ENCODE assay signal across 8 cellular contexts in the genomic region with DNA sequence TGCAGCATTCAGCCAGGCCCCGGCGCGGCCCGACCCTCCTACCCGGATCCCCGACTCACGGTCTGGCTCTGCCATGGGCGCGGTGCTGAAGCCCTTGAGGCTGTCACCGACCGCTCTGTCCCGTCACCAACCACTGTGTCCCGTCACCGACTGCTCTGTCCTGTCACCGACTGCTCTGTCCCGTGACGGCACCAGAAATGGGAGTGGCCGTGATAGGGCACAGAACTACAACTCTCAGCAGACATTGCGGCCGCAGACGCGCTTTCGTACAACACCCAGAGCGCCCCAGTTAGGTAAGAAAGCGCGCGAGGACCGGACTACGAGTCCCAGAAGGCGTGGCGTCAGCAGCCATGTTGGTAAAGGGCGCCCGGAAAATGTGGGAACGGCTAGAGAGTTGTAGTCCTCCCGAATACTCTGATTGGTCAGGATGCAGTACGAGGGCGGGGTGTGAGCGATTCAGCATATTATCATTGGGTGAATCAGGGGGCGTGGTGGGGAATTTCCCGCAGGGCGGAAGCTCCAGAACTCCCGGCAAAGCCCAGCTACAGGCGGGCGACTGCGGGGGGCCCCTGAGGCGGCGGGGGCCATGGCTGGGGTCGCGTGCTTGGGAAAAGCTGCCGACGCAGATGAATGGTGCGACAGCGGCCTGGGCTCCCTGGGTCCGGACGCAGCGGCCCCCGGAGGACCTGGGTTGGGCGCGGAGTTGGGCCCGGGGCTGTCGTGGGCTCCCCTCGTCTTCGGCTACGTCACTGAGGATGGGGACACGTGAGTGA. TPM values are rescaled to one million over a fixed set of nuclear protein-coding genes. Genes with fewer than 3 reads are reported as not detected.
DNase-seq lines count a peak whose midpoint lies in the region; ATAC-seq and TF ChIP-seq lines count a peak whose summit lies in the region.

A gene with protein sequence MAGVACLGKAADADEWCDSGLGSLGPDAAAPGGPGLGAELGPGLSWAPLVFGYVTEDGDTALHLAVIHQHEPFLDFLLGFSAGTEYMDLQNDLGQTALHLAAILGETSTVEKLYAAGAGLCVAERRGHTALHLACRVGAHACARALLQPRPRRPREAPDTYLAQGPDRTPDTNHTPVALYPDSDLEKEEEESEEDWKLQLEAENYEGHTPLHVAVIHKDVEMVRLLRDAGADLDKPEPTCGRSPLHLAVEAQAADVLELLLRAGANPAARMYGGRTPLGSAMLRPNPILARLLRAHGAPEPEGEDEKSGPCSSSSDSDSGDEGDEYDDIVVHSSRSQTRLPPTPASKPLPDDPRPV (plus strand): TSS at position 523 of the 773 bp plus-strand sequence. CDS start 64 bp downstream, at position 587.
A gene (minus strand): TSS at position 172 of the 773 bp plus-strand sequence. CDS start 97 bp downstream, at position 75.

- peak within 1 kb of the TSS; percentile 85 for H3K27ac Mint-ChIP-seq in activated T-helper 2 cell treated with anti-CD3 and anti-CD28 coated beads, Interferon-gamma antibody, Interleukin-2, Interleukin-4, amounts not matched to agents 10 μg/mL and 5 μg/mL and 100 μg/mL, durations not matched to agents 14 hours and 24 hours and 36 hours
- peak within 1 kb of the TSS; percentile 93 to 100 (median 99) for H3K27ac Mint-ChIP-seq in naive thymus-derived CD8-positive, alpha-beta T cell

- no peak for TF ChIP-seq CTCF in RWPE2 (IDR thresholded peaks at IDR 0.05; ENCODE audit: poor library complexity, severe bottlenecking)
- TF ChIP-seq CTCF in fibroblast of mammary gland (conservative IDR thresholded peaks at IDR 0.05; ENCODE audit: control insufficient read depth, insufficient read depth, low read depth, low read length) = no peak

- POLR2A ChIA-PET in naive thymus-derived CD8-positive, alpha-beta T cell (lab: Charles Lee) = interaction anchor here (0.7 to 2.0 kb wide), 11 partner anchors 9 to 281 kb away, joined by 3 to 12 read pairs (median 6); a partner anchor contains a TSS

- no peaks in the 10 kb centered on the region for H3K9me3 Mint-ChIP-seq in activated T-helper 2 cell treated with anti-CD3 and anti-CD28 coated beads, Interferon-gamma antibody, Interleukin-2, Interleukin-4, amounts not matched to agents 10 μg/mL and 5 μg/mL and 100 μg/mL, durations not matched to agents 14 hours and 24 hours and 36 hours
- H3K9me3 Mint-ChIP-seq in naive thymus-derived CD8-positive, alpha-beta T cell = no peaks in the 10 kb centered on the region

- no peaks in the 10 kb centered on the region for H3K27me3 ChIP-seq in RWPE2 (ENCODE audit: insufficient read depth, poor library complexity, severe bottlenecking)

- peak within 1 kb of the TSS; percentile 90 for H3K4me3 Mint-ChIP-seq in activated T-helper 2 cell treated with anti-CD3 and anti-CD28 coated beads, Interferon-gamma antibody, Interleukin-2, Interleukin-4, amounts not matched to agents 10 μg/mL and 5 μg/mL and 100 μg/mL, durations not matched to agents 14 hours and 24 hours and 36 hours (ENCODE audit: low read depth)
- H3K4me3 Mint-ChIP-seq in naive thymus-derived CD8-positive, alpha-beta T cell = peak within 1 kb of the TSS; percentile 86 to 100 (median 97)

- H3K36me3 Mint-ChIP-seq in activated T-helper 2 cell treated with anti-CD3 and anti-CD28 coated beads, Interferon-gamma antibody, Interleukin-2, Interleukin-4, amounts not matched to agents 10 μg/mL and 5 μg/mL and 100 μg/mL, durations not matched to agents 14 hours and 24 hours and 36 hours (ENCODE audit: low read depth) = peaks cover 26% of the 10 kb centered on the region
- H3K36me3 Mint-ChIP-seq in naive thymus-derived CD8-positive, alpha-beta T cell = peaks cover 0 to 14% (median 4%) of the 10 kb centered on the region in 3 donors

- no peaks in the 10 kb centered on the region for H3K9me3 ChIP-seq in RWPE2 (ENCODE audit: severe bottlenecking)

- no peaks in the 10 kb centered on the region for H3K4me1 ChIP-seq in RWPE2 (ENCODE audit: insufficient read depth, poor library complexity, severe bottlenecking)

- H3K4me3 ChIP-seq in RWPE2 (ENCODE audit: severe bottlenecking) (peak within 1 kb of the TSS; percentile 66), fibroblast of mammary gland (ENCODE audit: control insufficient read depth, low read depth, low read length) (peak within 1 kb of the TSS; percentile 90)

- no peaks in the 10 kb centered on the region for H3K27me3 Mint-ChIP-seq in activated T-helper 2 cell treated with anti-CD3 and anti-CD28 coated beads, Interferon-gamma antibody, Interleukin-2, Interleukin-4, amounts not matched to agents 10 μg/mL and 5 μg/mL and 100 μg/mL, durations not matched to agents 14 hours and 24 hours and 36 hours (ENCODE audit: low read depth)
- no peaks in the 10 kb centered on the region for H3K27me3 Mint-ChIP-seq in naive thymus-derived CD8-positive, alpha-beta T cell

- ATAC-seq in RWPE2 (ENCODE audit: low read depth) = peak; percentile 96
- ATAC-seq in naive thymus-derived CD8-positive, alpha-beta T cell = peak; percentile 89

- peak; percentile 100 for DNase-seq in EH (ENCODE audit: low read depth)
- DNase-seq in H4 (ENCODE audit: low spot score) = peak; percentile 100
- peak; percentile 100 for DNase-seq in LoVo (ENCODE audit: low spot score)
- peak; percentile 100 for DNase-seq in RWPE2 (ENCODE audit: low spot score)
- peak; percentile 100 for DNase-seq in activated T-helper 2 cell treated with anti-CD3 and anti-CD28 coated beads, Interferon-gamma antibody, Interleukin-2, Interleukin-4, amounts not matched to agents 10 μg/mL and 5 μg/mL and 100 μg/mL, durations not matched to agents 14 hours and 24 hours and 36 hours (ENCODE audit: low spot score)
- peak; percentile 99 for DNase-seq in fibroblast of mammary gland (ENCODE audit: low read depth)
- DNase-seq in naive thymus-derived CD8-positive, alpha-beta T cell = peak; percentile 91 to 100 (median 99)
- peak; percentile 95 to 100 (median 98) for DNase-seq in stimulated activated naive CD4-positive, alpha-beta T cell (lab: John Stamatoyannopoulos, UW)

- H3K4me1 Mint-ChIP-seq in activated T-helper 2 cell treated with anti-CD3 and anti-CD28 coated beads, Interferon-gamma antibody, Interleukin-2, Interleukin-4, amounts not matched to agents 10 μg/mL and 5 μg/mL and 100 μg/mL, durations not matched to agents 14 hours and 24 hours and 36 hours (ENCODE audit: low read depth) = peaks cover 15% of the 10 kb centered on the region
- peaks cover 22 to 61% (median 55%) of the 10 kb centered on the region in 4 donors for H3K4me1 Mint-ChIP-seq in naive thymus-derived CD8-positive, alpha-beta T cell

- H3K36me3 ChIP-seq in RWPE2 (ENCODE audit: low read depth) = no peaks in the 10 kb centered on the region

- intact Hi-C loops in activated T-helper 2 cell treated with anti-CD3 and anti-CD28 coated beads, Interferon-gamma antibody, Interleukin-2, Interleukin-4, amounts not matched to agents 10 μg/mL and 5 μg/mL and 100 μg/mL, durations not matched to agents 14 hours and 24 hours and 36 hours (cut with micrococcal nuclease) = loop anchor here (1.0 kb wide), 3 partner anchors 31 to 68 kb away; a partner anchor contains a TSS

- peak within 1 kb of the TSS; percentile 15 for H3K27ac ChIP-seq in RWPE2 (ENCODE audit: poor library complexity, severe bottlenecking)

RNA-seq across cellular contexts. Expression of the first gene that starts in this region (rescaled TPM):
- 19.2 and 19.6 TPM in 2 replicates for total RNA-seq in H4 (2014; rRNA removed; shearing (Covaris generic))
- total RNA-seq in activated T-helper 2 cell treated with anti-CD3 and anti-CD28 coated beads, Interferon-gamma antibody, Interleukin-2, Interleukin-4, amounts not matched to agents 10 μg/mL and 5 μg/mL and 100 μg/mL, durations not matched to agents 14 hours and 24 hours and 36 hours = 81.8 and 82.7 TPM in 2 replicates
- 10 to 100 TPM; 23.6 to 25.2 TPM for total RNA-seq in naive thymus-derived CD8-positive, alpha-beta T cell
- 10 to 100 TPM in 1 of 3 donors, 1 to 10 TPM in 2; 7.9 to 12.9 (median 9.5) TPM for polyA plus RNA-seq in naive thymus-derived CD8-positive, alpha-beta T cell

RNA-seq across cellular contexts. Expression of the second gene that starts in this region (rescaled TPM):
- total RNA-seq in H4 (2014; rRNA removed; shearing (Covaris generic)) = 64.6 and 74.6 TPM in 2 replicates
- total RNA-seq in activated T-helper 2 cell treated with anti-CD3 and anti-CD28 coated beads, Interferon-gamma antibody, Interleukin-2, Interleukin-4, amounts not matched to agents 10 μg/mL and 5 μg/mL and 100 μg/mL, durations not matched to agents 14 hours and 24 hours and 36 hours = 29.0 and 30.2 TPM in 2 replicates
- 10 to 100 TPM; 46.0 to 50.7 TPM for total RNA-seq in naive thymus-derived CD8-positive, alpha-beta T cell
- polyA plus RNA-seq in naive thymus-derived CD8-positive, alpha-beta T cell = 10 to 100 TPM; 28.2 to 48.0 (median 33.5) TPM

Comparison
In these comparisons a context has a peak if more than half of its experiments do, and no peak if none do; other contexts are left out.
1. Peak in every context shown above with its lines: DNase-seq, ATAC-seq, H3K4me3 ChIP-seq and H3K27ac ChIP-seq.